ENCODE assay signal across 19 cellular contexts in the genomic region with DNA sequence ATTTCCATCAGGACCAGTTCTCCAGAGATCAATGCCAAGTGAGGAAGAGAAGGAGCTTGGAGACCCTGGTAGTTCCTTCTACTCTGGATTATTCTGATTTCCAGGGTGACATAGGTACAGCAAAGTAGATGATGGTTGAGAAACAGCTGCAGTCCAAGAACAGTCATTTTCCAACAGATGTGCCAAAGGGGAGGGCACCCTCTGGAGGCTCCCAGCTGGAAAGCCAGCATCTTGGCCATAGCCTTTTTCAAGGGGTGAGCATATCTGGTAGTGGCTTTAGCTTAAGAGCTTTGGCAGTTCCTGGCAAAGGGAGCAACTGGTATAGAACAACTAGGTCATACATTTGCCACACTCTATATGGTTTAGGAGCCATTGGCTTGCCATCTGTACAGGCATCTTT.
A peak's percentile ranks its signal among the peaks of the same experiment; 100 is the strongest.
DNase-seq lines count a peak whose midpoint lies in the region; ATAC-seq and TF ChIP-seq lines count a peak whose summit lies in the region.
"Had no signal": no experiment of that assay in that cellular context is flagged by ENCODE, and none has a peak within 500 bp of the region (broad histone marks: within the 10 kb centered on the region; RNA-seq: fewer than 3 reads in every experiment).

No MANE protein-coding gene starts in this region.

- H3K4me1 ChIP-seq in H9 (ENCODE audit: insufficient read depth, low read length) (no peaks in the 10 kb centered on the region), liver (ENCODE audit: control insufficient read depth in 4 of 4, insufficient read depth in 4 of 4, low read length in 3 of 4) (peaks cover 0 to 5% (median 1%) of the 10 kb centered on the region in 4 donors), ovary (ENCODE audit: insufficient read depth) (no peaks in the 10 kb centered on the region)
- H3K4me1 ChIP-seq: adrenal gland, Caco-2, thyroid gland had no signal

- H3K4me3 ChIP-seq in liver (ENCODE audit: low read depth in 1 of 3, low read length in 3 of 3) (no peak overlapping the region), ovary (no peak overlapping the region)
- H3K4me3 ChIP-seq: adrenal gland, MG63, thyroid gland had no signal

- H4K8ac ChIP-seq in H9 (replicated peaks; ENCODE audit: insufficient read length, low read depth, low read length) = no peak overlapping the region

- no peaks in the 10 kb centered on the region for H4K20me1 ChIP-seq in H9 (ENCODE audit: control insufficient read depth, insufficient read depth, insufficient read length)

- no peaks in the 10 kb centered on the region for H3K23me2 ChIP-seq in H9 (ENCODE audit: insufficient read length, low read depth, low read length, poor library complexity, severe bottlenecking)

- H2BK20ac ChIP-seq in H9 (ENCODE audit: low read depth, low read length, poor library complexity, severe bottlenecking) = no peak overlapping the region

- no peak overlapping the region for H2BK120ac ChIP-seq in H9 (ENCODE audit: low read depth, low read length, poor library complexity, severe bottlenecking)

- H3K36me3 Mint-ChIP-seq in H9 (ENCODE audit: insufficient read depth in 1 of 3, low read depth in 3 of 3) = peaks cover 3 to 16% (median 4%) of the 10 kb centered on the region in 3 experiments; a peak in 5 of 7 replicates
- H3K36me3 Mint-ChIP-seq in chondrocyte (ENCODE audit: low read depth) = peaks cover 10% of the 10 kb centered on the region
- no peaks in the 10 kb centered on the region for H3K36me3 Mint-ChIP-seq in activated CD4-positive, alpha-beta T cell treated with anti-CD3 and anti-CD28 coated beads, Interleukin-2, amount 10 ng/mL, durations not matched to agents 24 days and 14 days (ENCODE audit: low read depth)

- H3T11ph ChIP-seq in H9 (ENCODE audit: low read length) = no peak overlapping the region

- H2AFZ ChIP-seq in H9 (ENCODE audit: low read length) = no peak overlapping the region

- no peak overlapping the region for H4K5ac ChIP-seq in H9 (ENCODE audit: insufficient read length, low read depth, low read length)

- TF ChIP-seq CTCF in H9 (conservative IDR thresholded peaks at IDR 0.05) (0 out of 3 replicates have a peak, but pooled peaks have one; percentile 20), chondrocyte (IDR thresholded peaks at IDR 0.05) (peak; percentile 33), liver (IDR thresholded peaks at IDR 0.05; ENCODE audit: low read depth, low read length, missing input control) (no peak), ovary (IDR thresholded peaks at IDR 0.05) (no peak)

- no peak overlapping the region for H3K4me3 Mint-ChIP-seq in H9
- H3K4me3 Mint-ChIP-seq in chondrocyte (ENCODE audit: unreplicated experiment) = no peak overlapping the region
- no peak overlapping the region for H3K4me3 Mint-ChIP-seq in activated CD4-positive, alpha-beta T cell treated with anti-CD3 and anti-CD28 coated beads, Interleukin-2, amount 10 ng/mL, durations not matched to agents 24 days and 14 days
- H3K4me3 Mint-ChIP-seq: nephron progenitor cell had no signal

- TF ChIP-seq EP300 in ovary (IDR thresholded peaks at IDR 0.05) = no peak

- no peak overlapping the region for H2BK5ac ChIP-seq in H9 (ENCODE audit: insufficient read length, low read length)

- no peak overlapping the region for H3K27ac ChIP-seq in H9 (ENCODE audit: insufficient read length, low read depth, low read length)
- H3K27ac ChIP-seq in liver (ENCODE audit: low read depth in 1 of 2, low read length in 2 of 2) = no peak overlapping the region
- no peak overlapping the region for H3K27ac ChIP-seq in ovary
- H3K27ac ChIP-seq: adrenal gland, thyroid gland had no signal

- no peak for TF ChIP-seq POLR2A in ovary (IDR thresholded peaks at IDR 0.05)

- intact Hi-C loops in ovary (cut with DNase I) = no loop called here
- intact Hi-C loops in activated CD4-positive, alpha-beta T cell treated with anti-CD3 and anti-CD28 coated beads, Interleukin-2, amount 10 ng/mL, durations not matched to agents 24 days and 14 days (cut with micrococcal nuclease) = no loop called here

- no peak overlapping the region for H4K91ac ChIP-seq in H9 (ENCODE audit: insufficient read length, low read depth, low read length)

- no peak overlapping the region for H3K4ac ChIP-seq in H9 (ENCODE audit: low read depth, low read length)

- no peaks in the 10 kb centered on the region for H3K27me3 Mint-ChIP-seq in H9 (ENCODE audit: low read depth)
- H3K27me3 Mint-ChIP-seq in chondrocyte (ENCODE audit: low read depth) = peaks cover 4% of the 10 kb centered on the region
- no peaks in the 10 kb centered on the region for H3K27me3 Mint-ChIP-seq in activated CD4-positive, alpha-beta T cell treated with anti-CD3 and anti-CD28 coated beads, Interleukin-2, amount 10 ng/mL, durations not matched to agents 24 days and 14 days

- peak; percentile 51 to 74 for TF ChIP-seq RAD21 in liver (IDR thresholded peaks at IDR 0.05)

- H3K79me2 ChIP-seq in H9 (ENCODE audit: insufficient read depth, low read length) = no peaks in the 10 kb centered on the region

- H3K14ac ChIP-seq in H9 (ENCODE audit: insufficient read depth, low read length) = no peak overlapping the region

- DNase-seq in AG08395 (ENCODE audit: low spot score) (peak; percentile 15), H9 (no peak), chondrocyte (ENCODE audit: low spot score) (no peak), ovary (no peak)
- DNase-seq in stimulated activated CD4-positive, alpha-beta T cell treated with anti-CD3 and anti-CD28 coated beads, Interleukin-2, amount 100 ng/mL, for 24 hours = no peak
- DNase-seq in activated CD4-positive, alpha-beta T cell treated with anti-CD3 and anti-CD28 coated beads, Interleukin-2, amount 10 ng/mL, durations not matched to agents 24 days and 14 days = no peak
- DNase-seq: activated gamma-delta T cell; adrenal gland; Caco-2; central memory CD4-positive, alpha-beta T cell; hippocampal formation; islet precursor cell; MG63; NCI-H1436 treated with DMSO at 0.1 percent for 48 hours; NCI-H2171; nephron progenitor cell; thyroid gland had no signal

- no peaks in the 10 kb centered on the region for H3K9me3 ChIP-seq in H9 (ENCODE audit: control insufficient read depth, low read depth, low read length)
- peaks cover 0 to 3% (median 1%) of the 10 kb centered on the region in 4 donors for H3K9me3 ChIP-seq in liver (ENCODE audit: control insufficient read depth in 4 of 4, low read length in 3 of 4)
- H3K9me3 ChIP-seq in ovary = no peaks in the 10 kb centered on the region
- H3K9me3 ChIP-seq: Caco-2, MG63, thyroid gland had no signal

- H3K27ac Mint-ChIP-seq in H9 = no peak overlapping the region
- no peak overlapping the region for H3K27ac Mint-ChIP-seq in chondrocyte (ENCODE audit: unreplicated experiment)
- H3K27ac Mint-ChIP-seq in activated CD4-positive, alpha-beta T cell treated with anti-CD3 and anti-CD28 coated beads, Interleukin-2, amount 10 ng/mL, durations not matched to agents 24 days and 14 days = no peak overlapping the region
- H3K27ac Mint-ChIP-seq: nephron progenitor cell had no signal

- H3K79me1 ChIP-seq in H9 (ENCODE audit: insufficient read depth, low read depth, low read length, poor library complexity, severe bottlenecking) = no peaks in the 10 kb centered on the region

- H3K27me3 ChIP-seq in H9 (ENCODE audit: insufficient read depth, low read length) (no peaks in the 10 kb centered on the region), liver (ENCODE audit: control insufficient read depth in 4 of 4, insufficient read depth in 4 of 4, low read length in 3 of 4) (no peaks in the 10 kb centered on the region), ovary (no peaks in the 10 kb centered on the region)
- H3K27me3 ChIP-seq: adrenal gland, MG63, thyroid gland had no signal

- ATAC-seq in GM21717 (IDR thresholded peaks at IDR 0.05; ENCODE audit: unreplicated experiment) = no peak

- no peak overlapping the region for H3K56ac ChIP-seq in H9 (ENCODE audit: insufficient read length, low read depth, low read length)

- peaks cover 13 to 15% of the 10 kb centered on the region in 2 experiments for H3K9me3 Mint-ChIP-seq in H9
- H3K9me3 Mint-ChIP-seq in chondrocyte (ENCODE audit: low read depth) = peaks cover 15% of the 10 kb centered on the region
- peaks cover 7% of the 10 kb centered on the region for H3K9me3 Mint-ChIP-seq in activated CD4-positive, alpha-beta T cell treated with anti-CD3 and anti-CD28 coated beads, Interleukin-2, amount 10 ng/mL, durations not matched to agents 24 days and 14 days

- no peak overlapping the region for H3K9ac ChIP-seq in H9 (ENCODE audit: extremely low read depth, insufficient read length, low read length)
- H3K9ac ChIP-seq in liver (ENCODE audit: low read depth in 1 of 2, low read length in 2 of 2) = no peak overlapping the region

- H3K4me2 ChIP-seq in H9 (ENCODE audit: insufficient read depth, insufficient read length, low read length) = no peak overlapping the region

- no peak overlapping the region for H2BK15ac ChIP-seq in H9 (ENCODE audit: low read depth, low read length)

- H3K4me1 Mint-ChIP-seq in H9 = peaks cover 0 to 3% of the 10 kb centered on the region in 2 experiments; a peak in 2 of 4 replicates
- no peaks in the 10 kb centered on the region for H3K4me1 Mint-ChIP-seq in chondrocyte (ENCODE audit: low read depth)
- H3K4me1 Mint-ChIP-seq in activated CD4-positive, alpha-beta T cell treated with anti-CD3 and anti-CD28 coated beads, Interleukin-2, amount 10 ng/mL, durations not matched to agents 24 days and 14 days = no peaks in the 10 kb centered on the region

- H2BK12ac ChIP-seq in H9 (ENCODE audit: insufficient read length, low read depth, low read length) = no peak overlapping the region

- H3K18ac ChIP-seq in H9 (ENCODE audit: insufficient read length, low read depth, low read length) = no peak overlapping the region

- no peak overlapping the region for H2AK5ac ChIP-seq in H9 (ENCODE audit: insufficient read length, low read length)

- H3K23ac ChIP-seq in H9 (ENCODE audit: insufficient read length, low read depth, low read length) = no peak overlapping the region

- no peaks in the 10 kb centered on the region for H3K36me3 ChIP-seq in liver (ENCODE audit: control insufficient read depth in 4 of 4, insufficient read depth in 3 of 4, low read depth in 1 of 4, low read length in 3 of 4)
- H3K36me3 ChIP-seq in ovary = no peaks in the 10 kb centered on the region
- H3K36me3 ChIP-seq: adrenal gland, MG63, thyroid gland had no signal

TF ChIP-seq in liver, 16 proteins besides CTCF, POLR2A, EP300 and RAD21:
- no peak for TF ChIP-seq EGR1 (IDR thresholded peaks at IDR 0.05; ENCODE audit: low read depth in 2 of 2)
- no peak for TF ChIP-seq FOXA2 (IDR thresholded peaks at IDR 0.05)
- peak in 1 of 2 donors; percentile 7 for TF ChIP-seq RXRA (IDR thresholded peaks at IDR 0.05)

Comparison
In these comparisons a context has a peak if more than half of its experiments do, and no peak if none do; other contexts are left out.
1. CTCF ChIP-seq: peak in H9 (single experiment) and chondrocyte (single experiment); none in liver (single experiment) and ovary (0 of 3).